ENCODE assay signal across 8 cellular contexts in genomic region chr1:205321109-205321958, GRCh38. TPM values are rescaled to one million over a fixed set of nuclear protein-coding genes. Genes with fewer than 3 reads are reported as not detected.
DNase-seq lines count a peak whose midpoint lies in the region; ATAC-seq lines count a peak whose summit lies in the region.

Gene NUAK2 (minus strand): TSS chr1:205321745. CDS start chr1:205321628, 117 bp downstream.

- H3K27ac ChIP-seq in mesodermal cell (ENCODE audit: low read depth, low read length, severe bottlenecking) = peak within 1 kb of the TSS; percentile 36

- ATAC-seq in GM21515 (IDR thresholded peaks at IDR 0.05; ENCODE audit: unreplicated experiment) = no peak

- H3K36me3 ChIP-seq in mesodermal cell (ENCODE audit: control insufficient read depth, insufficient read depth, low read length) = peaks cover 27% of the 10 kb centered on the region

- DNase-seq in COR-L47 (lab: John Stamatoyannopoulos, UW) (peak; percentile 79), HK-2 (ENCODE audit: unreplicated experiment) (peak; percentile 98), NOMO-1 treated with dmso at 0.1 percent for 144 hours (lab: John Stamatoyannopoulos, UW; ENCODE audit: unreplicated experiment) (peak; percentile 25), activated T-cell treated with anti-CD3 and anti-CD28 coated beads for 24 hours (ENCODE audit: low read depth) (peak; percentile 79), epidermal melanocyte (ENCODE audit: insufficient read length, low spot score) (peak; percentile 67)
- peak; percentile 69 for DNase-seq in stimulated activated CD8-positive, alpha-beta memory T cell treated with anti-CD3 and anti-CD28 coated beads, Interleukin-15, amount 100 ng/mL, for 1 hour (ENCODE audit: low read depth)

- peak within 1 kb of the TSS; percentile 76 for H3K4me3 ChIP-seq in mesodermal cell (ENCODE audit: extremely low read depth, insufficient read depth, low read length, poor library complexity, severe bottlenecking)

- peaks cover 42% of the 10 kb centered on the region for H3K4me1 ChIP-seq in mesodermal cell (ENCODE audit: control insufficient read depth, insufficient read depth, low read length, poor library complexity, severe bottlenecking)

- H3K9me3 ChIP-seq in mesodermal cell (ENCODE audit: control insufficient read depth, low read length) = no peaks in the 10 kb centered on the region

- 0 to 1% methylated on average over 68 to 78 of the region's 79 CpGs for WGBS in mesodermal cell (ENCODE audit: insufficient coverage in 2 of 2), 2 experiments

RNA-seq across cellular contexts. Expression of gene NUAK2, which starts in this region (rescaled TPM):
- 10.4 TPM for polyA plus RNA-seq in mesodermal cell (2013, experiment 1 of 2)
- polyA plus RNA-seq in mesodermal cell (2013, experiment 2 of 2) = 8.3 TPM

Comparison
In these comparisons a context has a peak if more than half of its experiments do, and no peak if none do; other contexts are left out.
1. DNase-seq: peak in every context shown above with its lines; median percentile 98 in HK-2; 79 in COR-L47; 79 in activated T-cell treated with anti-CD3 and anti-CD28 coated beads for 24 hours; 69 in stimulated activated CD8-positive, alpha-beta memory T cell treated with anti-CD3 and anti-CD28 coated beads, Interleukin-15, amount 100 ng/mL, for 1 hour; 67 in epidermal melanocyte; 25 in NOMO-1 treated with dmso at 0.1 percent for 144 hours.